ENCODE assay signal across 8 cellular contexts in the genomic region with DNA sequence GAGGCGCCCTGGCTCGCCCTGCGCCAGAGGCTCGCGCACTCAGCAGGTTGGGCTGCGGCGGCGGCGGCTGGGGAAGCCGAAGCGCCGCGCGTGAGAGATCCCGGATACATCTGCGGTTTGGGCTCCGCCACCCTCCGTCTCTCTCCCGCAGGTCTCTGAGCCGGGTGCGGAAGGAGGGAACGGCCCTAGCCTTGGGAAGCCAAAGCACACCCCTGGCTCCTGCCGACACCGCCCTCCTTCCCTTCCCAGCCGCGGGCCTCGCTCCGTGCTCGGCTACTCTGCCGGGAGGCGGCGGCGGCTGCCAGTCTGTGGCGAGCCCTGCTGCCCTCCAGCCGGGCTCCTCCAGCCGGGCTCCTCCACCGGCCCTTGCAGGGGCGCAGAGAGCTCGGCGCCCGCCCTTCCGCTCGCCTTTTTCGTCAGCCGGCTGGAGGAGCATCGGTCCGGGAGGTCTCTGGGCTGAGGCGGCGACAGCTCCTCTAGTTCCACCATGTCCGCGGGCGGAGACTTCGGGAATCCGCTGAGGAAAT. TPM values are rescaled to one million over a fixed set of nuclear protein-coding genes. Genes with fewer than 3 reads are reported as not detected.
A peak's percentile ranks its signal among the peaks of the same experiment; 100 is the strongest.
DNase-seq lines count a peak whose midpoint lies in the region; ATAC-seq and TF ChIP-seq lines count a peak whose summit lies in the region.
"Not testable (repeated sequence)": the region's sequence is repeated elsewhere in the genome, so short reads cannot be mapped to it uniquely, and the experiment has no call there.

A gene (plus strand): TSS at position 38 of the 527 bp plus-strand sequence. CDS start 450 bp downstream, at position 488.

- H2BK12ac ChIP-seq in H9 (ENCODE audit: insufficient read length, low read depth, low read length) = not testable (repeated sequence)

- H3K27me3 ChIP-seq in H9 (ENCODE audit: insufficient read depth, low read length) = not testable (repeated sequence)

- H3K4me2 ChIP-seq in H9 (ENCODE audit: insufficient read depth, insufficient read length, low read length) = peak within 1 kb of the TSS; percentile 47

- not testable (repeated sequence) for H3K18ac ChIP-seq in H9 (ENCODE audit: insufficient read length, low read depth, low read length)

- peak in 1 of 2 donors; percentile 51 for ATAC-seq in activated T-cell treated with anti-CD3 and anti-CD28 coated beads, Interleukin-2, amount 50 U/mL, for 4 hours
- peak; percentile 20 to 33 for ATAC-seq in naive thymus-derived CD8-positive, alpha-beta T cell
- peak; percentile 32 for ATAC-seq in stimulated activated naive CD8-positive, alpha-beta T cell treated with anti-CD3 and anti-CD28 coated beads, Interleukin-15, Interleukin-2, amounts not matched to agents 100 U/mL and 50 U/mL, for 24 hours

- H3K9me3 ChIP-seq in H9 (ENCODE audit: control insufficient read depth, low read depth, low read length) = not testable (repeated sequence)

- H3K23ac ChIP-seq in H9 (ENCODE audit: insufficient read length, low read depth, low read length) = not testable (repeated sequence)

- H3K9ac ChIP-seq in H9 (ENCODE audit: extremely low read depth, insufficient read length, low read length) = not testable (repeated sequence)

- not testable (repeated sequence) for H2AK5ac ChIP-seq in H9 (ENCODE audit: insufficient read length, low read length)

- not testable (repeated sequence) for H3K9me3 Mint-ChIP-seq in H9; activated T-cell treated with anti-CD3 and anti-CD28 coated beads, Interleukin-2, amount 50 U/mL, for 4 hours
- peaks cover 0 to 16% (median 2%) of the 10 kb centered on the region in 9 donors for H3K9me3 Mint-ChIP-seq in naive thymus-derived CD8-positive, alpha-beta T cell

- not testable (repeated sequence) for H3K27ac ChIP-seq in H9 (ENCODE audit: insufficient read length, low read depth, low read length)

- not testable (repeated sequence) for H3K4ac ChIP-seq in H9 (ENCODE audit: low read depth, low read length)

- H2AFZ ChIP-seq in H9 (ENCODE audit: low read length) = not testable (repeated sequence)

- H3K79me1 ChIP-seq in H9 (ENCODE audit: insufficient read depth, low read depth, low read length, poor library complexity, severe bottlenecking) = not testable (repeated sequence)

- H4K8ac ChIP-seq in H9 (replicated peaks; ENCODE audit: insufficient read length, low read depth, low read length) = not testable (repeated sequence)

- H2BK120ac ChIP-seq in H9 (ENCODE audit: low read depth, low read length, poor library complexity, severe bottlenecking) = not testable (repeated sequence)

- peaks cover 67% of the 10 kb centered on the region for H3K27me3 Mint-ChIP-seq in H9 (ENCODE audit: low read depth)
- peaks cover 58% of the 10 kb centered on the region for H3K27me3 Mint-ChIP-seq in activated T-cell treated with anti-CD3 and anti-CD28 coated beads, Interleukin-2, amount 50 U/mL, for 4 hours (ENCODE audit: low read depth)
- H3K27me3 Mint-ChIP-seq in naive thymus-derived CD8-positive, alpha-beta T cell = peaks cover 29 to 82% (median 51%) of the 10 kb centered on the region in 5 donors

- H2BK5ac ChIP-seq in H9 (ENCODE audit: insufficient read length, low read length) = not testable (repeated sequence)

- POLR2A ChIA-PET in naive thymus-derived CD8-positive, alpha-beta T cell (lab: Charles Lee) = not testable (repeated sequence)

- not testable (repeated sequence) for H3K36me3 Mint-ChIP-seq in H9 (ENCODE audit: insufficient read depth in 1 of 3, low read depth in 3 of 3); activated T-cell treated with anti-CD3 and anti-CD28 coated beads, Interleukin-2, amount 50 U/mL, for 4 hours (ENCODE audit: insufficient read depth); naive thymus-derived CD8-positive, alpha-beta T cell

- not testable (repeated sequence) for H3K27ac Mint-ChIP-seq in H9
- peak within 1 kb of the TSS in 2 of 10 donors; percentile 66 to 72 for H3K27ac Mint-ChIP-seq in naive thymus-derived CD8-positive, alpha-beta T cell

- peak within 1 kb of the TSS; percentile 67 to 83 for H3K4me3 Mint-ChIP-seq in H9
- H3K4me3 Mint-ChIP-seq in activated T-cell treated with anti-CD3 and anti-CD28 coated beads, Interleukin-2, amount 50 U/mL, for 4 hours = peak within 1 kb of the TSS; percentile 25
- H3K4me3 Mint-ChIP-seq in naive thymus-derived CD8-positive, alpha-beta T cell = peak within 1 kb of the TSS in 9 of 10 donors; percentile 35 to 69 (median 65)

- H3K4me1 ChIP-seq in H9 (ENCODE audit: insufficient read depth, low read length) = not testable (repeated sequence)

- WGBS in H9 (ENCODE audit: extremely low coverage, insufficient read length, low lambda C conversion rate) = no CpG with 5 or more reads among the region's 54 CpGs

- H3T11ph ChIP-seq in H9 (ENCODE audit: low read length) = not testable (repeated sequence)

- not testable (repeated sequence) for H3K23me2 ChIP-seq in H9 (ENCODE audit: insufficient read length, low read depth, low read length, poor library complexity, severe bottlenecking)

- not testable (repeated sequence) for H4K5ac ChIP-seq in H9 (ENCODE audit: insufficient read length, low read depth, low read length)

- not testable (repeated sequence) for H2BK15ac ChIP-seq in H9 (ENCODE audit: low read depth, low read length)

- DNase-seq in C1 segment of cervical spinal cord (lab: John Stamatoyannopoulos, UW) (peak in 10 of 14 donors; percentile 11 to 46 (median 24)), H9 (peak; percentile 52), NCI-H526 (lab: John Stamatoyannopoulos, UW) (peak; percentile 38 to 85), ecto neural progenitor cell (ENCODE audit: low spot score) (peak; percentile 68), iPS DF 19.7 (ENCODE audit: low read depth, low spot score) (peak; percentile 17)
- not testable (repeated sequence) for DNase-seq in activated T-cell treated with anti-CD3 and anti-CD28 coated beads, Interleukin-2, amount 50 U/mL, for 4 hours
- peak in 2 of 10 donors; percentile 1 to 6 for DNase-seq in naive thymus-derived CD8-positive, alpha-beta T cell
- DNase-seq in stimulated activated naive CD8-positive, alpha-beta T cell treated with anti-CD3 and anti-CD28 coated beads, Interleukin-15, Interleukin-2, amounts not matched to agents 100 U/mL and 50 U/mL, for 24 hours = peak; percentile 3

- H3K79me2 ChIP-seq in H9 (ENCODE audit: insufficient read depth, low read length) = not testable (repeated sequence)

- TF ChIP-seq CTCF in H9 (conservative IDR thresholded peaks at IDR 0.05) = not testable (repeated sequence)

- not testable (repeated sequence) for H3K56ac ChIP-seq in H9 (ENCODE audit: insufficient read length, low read depth, low read length)

- H3K4me1 Mint-ChIP-seq in H9 = peaks cover 3 to 16% of the 10 kb centered on the region in 2 experiments
- H3K4me1 Mint-ChIP-seq in activated T-cell treated with anti-CD3 and anti-CD28 coated beads, Interleukin-2, amount 50 U/mL, for 4 hours (ENCODE audit: low read depth) = not testable (repeated sequence)
- peaks cover 6 to 16% (median 9%) of the 10 kb centered on the region in 4 donors for H3K4me1 Mint-ChIP-seq in naive thymus-derived CD8-positive, alpha-beta T cell

- H2BK20ac ChIP-seq in H9 (ENCODE audit: low read depth, low read length, poor library complexity, severe bottlenecking) = not testable (repeated sequence)

- H4K20me1 ChIP-seq in H9 (ENCODE audit: control insufficient read depth, insufficient read depth, insufficient read length) = not testable (repeated sequence)

- H4K91ac ChIP-seq in H9 (ENCODE audit: insufficient read length, low read depth, low read length) = not testable (repeated sequence)

- H3K14ac ChIP-seq in H9 (ENCODE audit: insufficient read depth, low read length) = not testable (repeated sequence)

RNA-seq across cellular contexts. Expression of the gene that starts here (rescaled TPM):
- total RNA-seq in H9 (2021) = not detected in 2 replicates
- not detected for total RNA-seq in activated T-cell treated with anti-CD3 and anti-CD28 coated beads, Interleukin-2, amount 50 U/mL, for 4 hours
- not detected for total RNA-seq in naive thymus-derived CD8-positive, alpha-beta T cell
- polyA plus RNA-seq in naive thymus-derived CD8-positive, alpha-beta T cell = not detected

Comparison
In these comparisons a context has a peak if more than half of its experiments do, and no peak if none do; other contexts are left out.
1. Peak in DNase-seq and H3K4me2 ChIP-seq in H9; RNA of the gene not detected or under 1 TPM.
2. Peak in ATAC-seq in naive thymus-derived CD8-positive, alpha-beta T cell; RNA of the gene not detected or under 1 TPM.
3. H3K4me3 Mint-ChIP-seq: peak in every context shown above with its lines; median percentile 75 in H9; 65 in naive thymus-derived CD8-positive, alpha-beta T cell; 25 in activated T-cell treated with anti-CD3 and anti-CD28 coated beads, Interleukin-2, amount 50 U/mL, for 4 hours.